ENCODE assay signal across 15 cellular contexts in the genomic region with DNA sequence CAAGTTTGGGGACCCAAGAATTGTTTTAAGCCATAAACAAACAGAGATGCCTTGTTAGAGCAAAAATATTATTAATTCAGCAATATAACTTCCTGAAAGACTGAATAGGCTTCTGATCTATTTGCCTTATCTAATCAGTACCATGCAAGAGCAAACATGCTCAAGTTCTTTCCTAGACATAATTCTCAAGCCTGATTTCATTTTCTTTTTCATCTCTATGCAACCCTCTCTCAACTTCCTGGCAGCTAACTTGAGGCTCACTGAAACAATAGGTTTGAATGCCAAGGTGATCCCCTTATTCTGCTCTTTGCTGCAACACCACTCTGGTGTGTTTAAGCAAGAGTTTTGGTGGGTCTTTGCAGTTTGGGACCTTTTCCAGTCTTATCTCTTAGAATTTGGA.
DNase-seq lines count a peak whose midpoint lies in the region; ATAC-seq, FAIRE-seq and TF ChIP-seq lines count a peak whose summit lies in the region.
"Had no signal": no experiment of that assay in that cellular context is flagged by ENCODE, and none has a peak within 500 bp of the region (broad histone marks: within the 10 kb centered on the region; RNA-seq: fewer than 3 reads in every experiment).

No MANE protein-coding gene starts in this region.

- peak overlapping the region in 1 of 2 donors; percentile 20 for H3K4me3 Mint-ChIP-seq in activated T-cell treated with anti-CD3 and anti-CD28 coated beads, Interleukin-2, amount 50 U/mL, for 72 hours
- H3K4me3 Mint-ChIP-seq in astrocyte (ENCODE audit: unreplicated experiment): no peak overlapping the region

- no peak for DNase-seq in activated T-cell treated with anti-CD3 and anti-CD28 coated beads, Interleukin-2, amount 50 U/mL, for 72 hours
- DNase-seq in activated T-cell treated with anti-CD3 and anti-CD28 coated beads, Interleukin-2, amount 50 U/mL, for 1 hour: no peak
- DNase-seq in OCI-M1 (lab: John Stamatoyannopoulos, UW) (peak; percentile 29), astrocyte (ENCODE audit: low read depth) (no peak), stomach (no peak), erythroblast (lab: John Stamatoyannopoulos, UW) (no peak)
- DNase-seq in stimulated activated naive CD4-positive, alpha-beta T cell treated with Interleukin-2 at 50 U/mL for 16 hours (lab: John Stamatoyannopoulos, UW): no peak
- no peak for DNase-seq in activated CD4-positive, CD25-positive, alpha-beta regulatory T cell (lab: John Stamatoyannopoulos, UW)
- DNase-seq: ACHN, MG63, NCI-H2171, ovary, SHP77 had no signal

- no peak overlapping the region for H3K9ac ChIP-seq in astrocyte (ENCODE audit: low read length)

- no peaks in the 10 kb centered on the region for H3K36me3 ChIP-seq in astrocyte (ENCODE audit: insufficient read depth, low read length)
- no peaks in the 10 kb centered on the region for H3K36me3 ChIP-seq in stomach
- H3K36me3 ChIP-seq: breast epithelium, MG63, ovary had no signal

- H3K27me3 ChIP-seq in astrocyte (ENCODE audit: insufficient read depth, low read length) (peaks cover 4% of the 10 kb centered on the region), stomach (no peaks in the 10 kb centered on the region)
- H3K27me3 ChIP-seq: breast epithelium, MG63, ovary had no signal

- no peak for FAIRE-seq in astrocyte (lab: Jason Lieb, UNC)
- FAIRE-seq: frontal cortex had no signal

- no peak for TF ChIP-seq EP300 in stomach (IDR thresholded peaks at IDR 0.05)

- no peak overlapping the region for H3K4me3 ChIP-seq in astrocyte (ENCODE audit: insufficient read depth, low read depth, low read length)
- no peak overlapping the region for H3K4me3 ChIP-seq in stomach
- H3K4me3 ChIP-seq: breast epithelium, MG63, ovary had no signal

- H3K27me3 Mint-ChIP-seq in activated T-cell treated with anti-CD3 and anti-CD28 coated beads, Interleukin-2, amount 50 U/mL, for 72 hours (ENCODE audit: low read depth): no peaks in the 10 kb centered on the region
- no peaks in the 10 kb centered on the region for H3K27me3 Mint-ChIP-seq in astrocyte (ENCODE audit: low read depth, unreplicated experiment)

- no peak overlapping the region for H3K27ac ChIP-seq in astrocyte (ENCODE audit: low read depth, low read length)
- H3K27ac ChIP-seq in stomach: peak overlapping the region in 3 of 5 donors; percentile 56 to 70 (median 57)
- H3K27ac ChIP-seq: breast epithelium, ovary had no signal

- H2AFZ ChIP-seq in astrocyte (ENCODE audit: low read depth, low read length): no peak overlapping the region

- no peaks in the 10 kb centered on the region for H3K9me3 Mint-ChIP-seq in activated T-cell treated with anti-CD3 and anti-CD28 coated beads, Interleukin-2, amount 50 U/mL, for 72 hours
- H3K9me3 Mint-ChIP-seq in astrocyte (ENCODE audit: unreplicated experiment): no peaks in the 10 kb centered on the region

- no peaks in the 10 kb centered on the region for H3K79me2 ChIP-seq in astrocyte (ENCODE audit: insufficient read depth, low read length)

- peaks cover 6% of the 10 kb centered on the region for H3K4me1 Mint-ChIP-seq in activated T-cell treated with anti-CD3 and anti-CD28 coated beads, Interleukin-2, amount 50 U/mL, for 72 hours (ENCODE audit: low read depth)
- H3K4me1 Mint-ChIP-seq in astrocyte (ENCODE audit: low read depth, unreplicated experiment): peaks cover 17% of the 10 kb centered on the region

- intact Hi-C loops in stomach (cut with DNase I; ENCODE audit: low total_unique reads): no loop called here

- H3K9me3 ChIP-seq in astrocyte (ENCODE audit: insufficient read depth, low read depth, low read length) (no peaks in the 10 kb centered on the region), stomach (no peaks in the 10 kb centered on the region)
- H3K9me3 ChIP-seq: breast epithelium, MG63, ovary had no signal

- no peak overlapping the region for H3K4me2 ChIP-seq in astrocyte (ENCODE audit: low read length)

- peaks cover 19% of the 10 kb centered on the region for H3K4me1 ChIP-seq in astrocyte (ENCODE audit: insufficient read depth, low read length)
- H3K4me1 ChIP-seq in stomach: peaks cover 0 to 48% (median 14%) of the 10 kb centered on the region in 4 donors
- H3K4me1 ChIP-seq: breast epithelium had no signal

- ATAC-seq in activated T-cell treated with anti-CD3 and anti-CD28 coated beads, Interleukin-2, amount 50 U/mL, for 72 hours (replicated peaks in 1 of 2): peak; percentile 23 to 31

- no peaks in the 10 kb centered on the region for H3K36me3 Mint-ChIP-seq in activated T-cell treated with anti-CD3 and anti-CD28 coated beads, Interleukin-2, amount 50 U/mL, for 72 hours (ENCODE audit: insufficient read depth in 2 of 2)
- no peaks in the 10 kb centered on the region for H3K36me3 Mint-ChIP-seq in astrocyte (ENCODE audit: low read depth, unreplicated experiment)

- peak overlapping the region; percentile 52 for H3K27ac Mint-ChIP-seq in activated T-cell treated with anti-CD3 and anti-CD28 coated beads, Interleukin-2, amount 50 U/mL, for 72 hours
- peak overlapping the region; percentile 79 for H3K27ac Mint-ChIP-seq in astrocyte (ENCODE audit: unreplicated experiment)

- no peaks in the 10 kb centered on the region for H4K20me1 ChIP-seq in astrocyte (ENCODE audit: insufficient read depth, low read length)

- TF ChIP-seq POLR2A in stomach (IDR thresholded peaks at IDR 0.05): no peak
- no peak for TF ChIP-seq POLR2A in erythroblast (IDR thresholded peaks at IDR 0.05; ENCODE audit: low read length)

- TF ChIP-seq CTCF in astrocyte (IDR thresholded peaks at IDR 0.05; ENCODE audit: insufficient read depth, low read depth, low read length) (no peak), stomach (IDR thresholded peaks at IDR 0.05) (no peak)
